10 cellular contexts compared by ENCODE assay signal in genomic region chr17:42623732-42624596, GRCh38. TPM values are rescaled to one million over a fixed set of nuclear protein-coding genes. Genes with fewer than 3 reads are reported as not detected.
DNase-seq lines count a peak whose midpoint lies in the region; ATAC-seq lines count a peak whose summit lies in the region.
"Had no signal": no experiment of that assay in that cellular context is flagged by ENCODE, and none has a peak within 500 bp of the region (broad histone marks: within the 10 kb centered on the region; RNA-seq: fewer than 3 reads in every experiment).

No MANE protein-coding gene starts in this region.

- H3K4me3 ChIP-seq in duodenal mucosa (ENCODE audit: low read depth in 1 of 2, low read length in 2 of 2) (peak overlapping the region in 1 of 2 donors; percentile 12), skeletal muscle tissue (ENCODE audit: low read length in 3 of 3) (no peak overlapping the region)

- H3K9ac ChIP-seq in duodenal mucosa (ENCODE audit: low read depth in 1 of 2, low read length in 2 of 2) (peak overlapping the region in 1 of 2 donors; percentile 36), skeletal muscle tissue (ENCODE audit: low read depth in 1 of 3, low read length in 3 of 3) (peak overlapping the region in 1 of 3 donors; percentile 20)

- H3K27me3 ChIP-seq in duodenal mucosa (ENCODE audit: control insufficient read depth in 1 of 2, insufficient read depth in 2 of 2, low read length in 2 of 2) (no peaks in the 10 kb centered on the region), skeletal muscle tissue (ENCODE audit: control insufficient read depth in 3 of 3, insufficient read depth in 3 of 3, low read length in 3 of 3) (no peaks in the 10 kb centered on the region)

- H3K27ac ChIP-seq in duodenal mucosa (ENCODE audit: low read depth, low read length) = peak overlapping the region; percentile 67
- H3K27ac ChIP-seq in skeletal muscle tissue (ENCODE audit: low read depth, low read length) = peak overlapping the region; percentile 79

- H3K4me1 ChIP-seq in duodenal mucosa (ENCODE audit: control insufficient read depth in 1 of 2, insufficient read depth in 2 of 2, low read length in 2 of 2) (peaks cover 12 to 14% of the 10 kb centered on the region in 2 donors), skeletal muscle tissue (ENCODE audit: control insufficient read depth in 3 of 3, insufficient read depth in 3 of 3, low read length in 3 of 3) (peaks cover 4 to 22% (median 13%) of the 10 kb centered on the region in 3 donors)

- H3K9me3 ChIP-seq in duodenal mucosa (ENCODE audit: control insufficient read depth in 1 of 2, low read length in 2 of 2) = no peaks in the 10 kb centered on the region
- H3K9me3 ChIP-seq in skeletal muscle tissue (ENCODE audit: control insufficient read depth in 3 of 3, low read length in 3 of 3) = no peaks in the 10 kb centered on the region

- H3K36me3 ChIP-seq in duodenal mucosa (ENCODE audit: control insufficient read depth in 1 of 2, insufficient read depth in 2 of 2, low read length in 2 of 2) (no peaks in the 10 kb centered on the region), skeletal muscle tissue (ENCODE audit: control insufficient read depth in 3 of 3, insufficient read depth in 3 of 3, low read length in 3 of 3) (no peaks in the 10 kb centered on the region)

- DNase-seq in NCI-H1092 treated with DMSO at 0.1 percent for 48 hours (lab: John Stamatoyannopoulos, UW) (peak; percentile 11), NCI-H1092 (lab: John Stamatoyannopoulos, UW) (no peak), NCI-H774 (lab: John Stamatoyannopoulos, UW) (peak; percentile 42), CD1c-positive myeloid dendritic cell (ENCODE audit: extremely low spot score) (no peak)
- DNase-seq in central memory CD4-positive, alpha-beta T cell = no peak
- DNase-seq: NCI-H1694, substantia nigra had no signal

- no peak for ATAC-seq in HG02870 (IDR thresholded peaks at IDR 0.05; ENCODE audit: unreplicated experiment)

RNA-seq across cellular contexts. Expression of gene TUBG1, which starts 14.5 kb away (rescaled TPM):
- total RNA-seq in skeletal muscle tissue = 13.0 TPM

RNA-seq across cellular contexts. Expression of gene RETREG3, which starts 14.8 kb away (rescaled TPM):
- total RNA-seq in skeletal muscle tissue = 47.5 TPM

RNA-seq across cellular contexts. Expression of gene TUBG2, which starts 35.1 kb away (rescaled TPM):
- 1.6 TPM for total RNA-seq in skeletal muscle tissue

RNA-seq across cellular contexts. Expression of gene PSMC3IP, which starts 46.4 kb away (rescaled TPM):
- total RNA-seq in skeletal muscle tissue = 2.1 TPM

RNA-seq across cellular contexts. Expression of gene PLEKHH3, which starts 52.8 kb away (rescaled TPM):
- total RNA-seq in skeletal muscle tissue = 20.4 TPM

Comparison
In these comparisons a context has a peak if more than half of its experiments do, and no peak if none do; other contexts are left out.
1. DNase-seq: peak in NCI-H1092 treated with DMSO at 0.1 percent for 48 hours (single experiment) and NCI-H774 (single experiment); none in NCI-H1092 (single experiment), central memory CD4-positive, alpha-beta T cell (single experiment) and CD1c-positive myeloid dendritic cell (single experiment).